23 cellular contexts compared by ENCODE assay signal in genomic region chr3:149089395-149089794, GRCh38. TPM values are rescaled to one million over a fixed set of nuclear protein-coding genes. Genes with fewer than 3 reads are reported as not detected.
A peak's percentile ranks its signal among the peaks of the same experiment; 100 is the strongest.
DNase-seq lines count a peak whose midpoint lies in the region; ATAC-seq, FAIRE-seq and TF ChIP-seq lines count a peak whose summit lies in the region.
"Had no signal": no experiment of that assay in that cellular context is flagged by ENCODE, and none has a peak within 500 bp of the region (broad histone marks: within the 10 kb centered on the region; RNA-seq: fewer than 3 reads in every experiment).

No MANE protein-coding gene starts in this region.

- peaks cover 19% of the 10 kb centered on the region for H3K79me2 ChIP-seq in K562 (ENCODE audit: control insufficient read depth, insufficient read depth, low read length)

- H3K27me3 ChIP-seq in K562 (ENCODE audit: control insufficient read depth in 2 of 2, insufficient read depth in 2 of 2, low read length in 2 of 2), result no peaks in the 10 kb centered on the region
- no peaks in the 10 kb centered on the region for H3K27me3 ChIP-seq in sigmoid colon
- H3K27me3 ChIP-seq: BLaER1 had no signal

- in situ Hi-C loops in K562 (cut with MboI), result no loop called here

- CTCF ChIA-PET in K562 (lab: Yijun Ruan, JAX; ENCODE audit: low intra/inter-chr PET ratio), result no interaction called here

- peaks cover 15% of the 10 kb centered on the region for H3K4me1 Mint-ChIP-seq in activated naive CD8-positive, alpha-beta T cell (ENCODE audit: low read depth)
- H3K4me1 Mint-ChIP-seq in activated naive CD8-positive, alpha-beta T cell treated with anti-CD3 and anti-CD28 coated beads, Interleukin-2, amount 50 U/mL, for 24 hours, result peaks cover 17% of the 10 kb centered on the region

- H3K9me3 Mint-ChIP-seq in activated naive CD8-positive, alpha-beta T cell (ENCODE audit: low read depth), result no peaks in the 10 kb centered on the region
- no peaks in the 10 kb centered on the region for H3K9me3 Mint-ChIP-seq in activated naive CD8-positive, alpha-beta T cell treated with anti-CD3 and anti-CD28 coated beads, Interleukin-2, amount 50 U/mL, for 24 hours
- H3K9me3 Mint-ChIP-seq: CD4-positive, CD25-positive, alpha-beta regulatory T cell had no signal

- TF ChIP-seq POLR2A in K562 (conservative IDR thresholded peaks at IDR 0.05) (no peak), sigmoid colon (IDR thresholded peaks at IDR 0.05) (no peak)

- H3K9me3 ChIP-seq in K562 (replicated peaks; ENCODE audit: control insufficient read depth, insufficient read depth, low read depth, low read length) (peaks cover 6% of the 10 kb centered on the region; the same call in 1 of the 2 replicates), sigmoid colon (no peaks in the 10 kb centered on the region)

- H3K36me3 Mint-ChIP-seq in activated naive CD8-positive, alpha-beta T cell, result no peaks in the 10 kb centered on the region
- no peaks in the 10 kb centered on the region for H3K36me3 Mint-ChIP-seq in activated naive CD8-positive, alpha-beta T cell treated with anti-CD3 and anti-CD28 coated beads, Interleukin-2, amount 50 U/mL, for 24 hours (ENCODE audit: low read depth)
- H3K36me3 Mint-ChIP-seq: CD4-positive, CD25-positive, alpha-beta regulatory T cell had no signal

- H3K36me3 ChIP-seq in K562 (ENCODE audit: control insufficient read depth, insufficient read depth, low read length) (0 out of 3 replicates have a peak, but pooled peaks cover 2% of the 10 kb centered on the region), sigmoid colon (no peaks in the 10 kb centered on the region)

- H3K27ac ChIP-seq in K562 (ENCODE audit: extremely low read depth, low read depth, low read length) (no peak overlapping the region), sigmoid colon (no peak overlapping the region)
- H3K27ac ChIP-seq: BLaER1, PC-9 had no signal

- H3K4me1 ChIP-seq in K562 (replicated peaks in 1 of 2; ENCODE audit: control insufficient read depth in 2 of 2, insufficient read depth in 2 of 2, low read length in 2 of 2) (peaks cover 11 to 12% of the 10 kb centered on the region in 2 experiments; a peak in 4 of 5 replicates), sigmoid colon (peaks cover 0 to 15% (median 10%) of the 10 kb centered on the region in 4 donors)

- no peak for TF ChIP-seq RAD21 in K562 (CRISPR knock-in tag; conservative IDR thresholded peaks at IDR 0.05 in 1 of 2, IDR thresholded peaks at IDR 0.05 in 1 of 2)

- peak overlapping the region; percentile 19 for H3K27ac Mint-ChIP-seq in activated naive CD8-positive, alpha-beta T cell
- no peak overlapping the region for H3K27ac Mint-ChIP-seq in activated naive CD8-positive, alpha-beta T cell treated with anti-CD3 and anti-CD28 coated beads, Interleukin-2, amount 50 U/mL, for 24 hours
- H3K27ac Mint-ChIP-seq: CD4-positive, CD25-positive, alpha-beta regulatory T cell had no signal

- 65% methylated on average over 3 of the region's 3 CpGs for WGBS in K562 (ENCODE audit: insufficient coverage, low coverage, missing lambda C conversion rate)
- 71 to 80% methylated on average over 3 of the region's 3 CpGs for WGBS in sigmoid colon, 2 donors

- H2AFZ ChIP-seq in K562 (ENCODE audit: low read depth, low read length), result no peak overlapping the region
- H2AFZ ChIP-seq: PC-9 had no signal

- no peaks in the 10 kb centered on the region for H3K9me1 ChIP-seq in K562 (ENCODE audit: control insufficient read depth, insufficient read depth, low read length)

- peaks cover 9% of the 10 kb centered on the region for H4K20me1 ChIP-seq in K562 (replicated peaks; ENCODE audit: control insufficient read depth, insufficient read depth, low read length)

- H3K9ac ChIP-seq in K562 (ENCODE audit: insufficient read depth in 1 of 2, low read depth in 2 of 2, low read length in 2 of 2), result no peak overlapping the region
- H3K9ac ChIP-seq: BLaER1 had no signal

- no peak overlapping the region for H3K4me3 Mint-ChIP-seq in activated naive CD8-positive, alpha-beta T cell
- H3K4me3 Mint-ChIP-seq in activated naive CD8-positive, alpha-beta T cell treated with anti-CD3 and anti-CD28 coated beads, Interleukin-2, amount 50 U/mL, for 24 hours, result no peak overlapping the region

- no peak overlapping the region for H3K4me3 ChIP-seq in K562
- H3K4me3 ChIP-seq in sigmoid colon, result no peak overlapping the region
- H3K4me3 ChIP-seq: BLaER1, PC-9 had no signal

- FAIRE-seq in K562 (lab: Jason Lieb, UNC), result no peak
- FAIRE-seq: HepG2 had no signal

- intact Hi-C loops in K562 (cut with micrococcal nuclease), result loop anchor here (5.0 kb wide), 1 partner anchor 97 kb away; the partner anchor contains the start of gene GYG1
- intact Hi-C loops in sigmoid colon (cut with DNase I), result loop anchor here (10.0 kb wide), 1 partner anchor 95 kb away; the partner anchor contains the start of gene GYG1

- BruUV-seq in K562 (replicated peaks; lab: Mats Ljungman, UMichigan), result no TSS peak

- no peak for ATAC-seq in activated naive CD8-positive, alpha-beta T cell treated with anti-CD3 and anti-CD28 coated beads, Interleukin-2, amount 50 U/mL, for 24 hours
- ATAC-seq in K562, result no peak
- ATAC-seq in HG03520 (IDR thresholded peaks at IDR 0.05; ENCODE audit: unreplicated experiment), result no peak
- ATAC-seq: HepG2 had no signal

- H3K4me2 ChIP-seq in K562 (ENCODE audit: insufficient read depth, low read length), result no peak overlapping the region
- H3K4me2 ChIP-seq: BLaER1, PC-9 had no signal

- TF ChIP-seq EP300 in K562 (IDR thresholded peaks at IDR 0.05; ENCODE audit: low read length), result no peak
- no peak for TF ChIP-seq EP300 in sigmoid colon (IDR thresholded peaks at IDR 0.05)

- TF ChIP-seq CTCF in K562 (IDR thresholded peaks at IDR 0.05 in 2 of 3, conservative IDR thresholded peaks at IDR 0.05 in 1 of 3; ENCODE audit: insufficient read depth in 2 of 3, low read depth in 1 of 3, low read length in 3 of 3), result no peak
- TF ChIP-seq CTCF in sigmoid colon (IDR thresholded peaks at IDR 0.05), result no peak

- POLR2A ChIA-PET in K562 (lab: Yijun Ruan, JAX), result interaction anchor here (0.5 kb wide), 1 partner anchor 17 kb away, joined by 3 read pairs; no protein-coding TSS in a partner anchor

- H3K27me3 Mint-ChIP-seq in activated naive CD8-positive, alpha-beta T cell, result no peaks in the 10 kb centered on the region
- H3K27me3 Mint-ChIP-seq in activated naive CD8-positive, alpha-beta T cell treated with anti-CD3 and anti-CD28 coated beads, Interleukin-2, amount 50 U/mL, for 24 hours, result no peaks in the 10 kb centered on the region
- H3K27me3 Mint-ChIP-seq: CD4-positive, CD25-positive, alpha-beta regulatory T cell had no signal

- no peak for DNase-seq in activated naive CD8-positive, alpha-beta T cell treated with anti-CD3 and anti-CD28 coated beads, Interleukin-2, amount 50 U/mL, for 24 hours
- DNase-seq in NCI-H526 (lab: John Stamatoyannopoulos, UW), result peak; percentile 23 to 42
- DNase-seq in K562 (ENCODE audit: extremely low read depth in 1 of 4, low spot score in 3 of 4), result no peak
- DNase-seq in retina, result peak; percentile 24
- no peak for DNase-seq in sigmoid colon
- no peak for DNase-seq in SW480 (ENCODE audit: low spot score)
- DNase-seq: CD4-positive, CD25-positive, alpha-beta regulatory T cell; DMS153; H7; KG1; MM.1S; NCI-H1694; NCI-H2081; NCI-H226; NCI-H510A treated with DMSO at 0.1 percent for 48 hours; NCI-H774; PC-9; SHP77 treated with DMSO at 0.1 percent for 48 hours had no signal

RNA-seq across cellular contexts. Expression of gene HLTF, which starts 3.1 kb away (rescaled TPM):
- total RNA-seq in K562 (2011; cell fraction: chromatin; rRNA removed; ENCODE audit: low replicate concordance), result 34.1 and 102 TPM in 2 replicates
- 12.7 and 13.9 TPM in 2 replicates for total RNA-seq in K562 (2011; cell fraction: nucleolus; rRNA removed)
- total RNA-seq in K562 (2011; cell fraction: nucleoplasm; rRNA removed), result 31.1 and 43.9 TPM in 2 replicates
- 45.9 and 52.4 TPM in 2 replicates for total RNA-seq in K562 (2014; rRNA removed)
- total RNA-seq in K562 (2014; rRNA removed; fragmentation: Illumina TruSeq; extraction: Trizol), result 82.4 and 88.6 TPM in 2 replicates
- 59.5 and 64.3 TPM in 2 replicates for total RNA-seq in K562 (2015; rRNA removed; fragmentation: Illumina TruSeq; extraction: Trizol)
- total RNA-seq in K562 (2021), result 74.4 and 76.4 TPM in 2 replicates
- 35.8 and 41.5 TPM in 2 replicates for polyA plus RNA-seq in K562 (2011; rRNA removed)
- 10.0 and 15.5 TPM in 2 replicates for polyA plus RNA-seq in K562 (2011; cell fraction: cytosol; rRNA removed)
- polyA plus RNA-seq in K562 (2011; cell fraction: nucleus; rRNA removed), result 33.1 and 38.5 TPM in 2 replicates
- 21.5 and 35.4 TPM in 2 replicates for polyA plus RNA-seq in K562 (2012)
- polyA plus RNA-seq in K562 (2014; fragmentation: Illumina TruSeq; extraction: Trizol), result 43.0 and 50.4 TPM in 2 replicates
- 10 to 100 TPM; 35.1 to 37.3 TPM for polyA plus RNA-seq in K562 (2014; fragmentation: Nextera tagmentation; extraction: Ambion mirVana)
- polyA plus RNA-seq in K562 (2014; rRNA removed), result 40.8 and 42.4 TPM in 2 replicates
- 55.0 and 66.2 TPM in 2 replicates for polyA minus RNA-seq in K562 (2011; rRNA and poly(A)+ RNA removed)
- polyA minus RNA-seq in K562 (2011; cell fraction: cytosol; rRNA and poly(A)+ RNA removed), result 23.7 and 30.4 TPM in 2 replicates
- polyA minus RNA-seq in K562 (2011; cell fraction: nucleus; rRNA and poly(A)+ RNA removed), result 29.4 and 60.6 TPM in 2 replicates
- total RNA-seq in sigmoid colon, result 10 to 100 TPM; 24.4 to 43.9 (median 29.9) TPM
- 1 to 10 TPM; 1.8 to 6.4 (median 3.5) TPM for polyA plus RNA-seq in sigmoid colon
- total RNA-seq: HT-29 had no signal

RNA-seq across cellular contexts. Expression of gene HPS3, which starts 40.0 kb away (rescaled TPM):
- total RNA-seq in K562 (2011; cell fraction: chromatin; rRNA removed; ENCODE audit: low replicate concordance), result 7.6 and 14.6 TPM in 2 replicates
- total RNA-seq in K562 (2011; cell fraction: nucleolus; rRNA removed), result 3.9 and 4.3 TPM in 2 replicates
- 6.6 and 9.9 TPM in 2 replicates for total RNA-seq in K562 (2011; cell fraction: nucleoplasm; rRNA removed)
- total RNA-seq in K562 (2014; rRNA removed) (5.2 and 5.3 TPM in 2 replicates), K562 (2014; rRNA removed; fragmentation: Illumina TruSeq; extraction: Trizol) (7.6 and 9.3 TPM in 2 replicates), K562 (2015; rRNA removed; fragmentation: Illumina TruSeq; extraction: Trizol) (9.6 and 11.3 TPM in 2 replicates), K562 (2021) (6.8 and 7.2 TPM in 2 replicates), sigmoid colon (10 to 100 TPM; 14.8 to 25.3 (median 16.4) TPM)
- polyA plus RNA-seq in K562 (2011; rRNA removed) (9.7 and 11.6 TPM in 2 replicates), K562 (2014; fragmentation: Illumina TruSeq; extraction: Trizol) (7.0 and 8.9 TPM in 2 replicates), K562 (2014; fragmentation: Nextera tagmentation; extraction: Ambion mirVana) (1 to 10 TPM; 1.2 to 2.1 TPM), K562 (2014; rRNA removed) (7.7 and 9.5 TPM in 2 replicates), sigmoid colon (10 to 100 TPM in 1 of 3 donors, 1 to 10 TPM in 2; 7.8 to 12.3 (median 8.3) TPM)
- polyA plus RNA-seq in K562 (2011; cell fraction: cytosol; rRNA removed), result 6.7 and 8.9 TPM in 2 replicates
- 5.8 and 12.1 TPM in 2 replicates for polyA plus RNA-seq in K562 (2011; cell fraction: nucleus; rRNA removed)
- polyA plus RNA-seq in K562 (2012), result 7.9 and 12.8 TPM in 2 replicates
- 12.8 and 13.9 TPM in 2 replicates for polyA minus RNA-seq in K562 (2011; rRNA and poly(A)+ RNA removed)
- polyA minus RNA-seq in K562 (2011; cell fraction: cytosol; rRNA and poly(A)+ RNA removed), result 3.9 and 5.6 TPM in 2 replicates
- polyA minus RNA-seq in K562 (2011; cell fraction: nucleus; rRNA and poly(A)+ RNA removed), result 5.9 and 13.6 TPM in 2 replicates

Comparison
In these comparisons a context has a peak if more than half of its experiments do, and no peak if none do; other contexts are left out.
1. DNase-seq: peak in NCI-H526 (2 of 2) and retina (single experiment); none in activated naive CD8-positive, alpha-beta T cell treated with anti-CD3 and anti-CD28 coated beads, Interleukin-2, amount 50 U/mL, for 24 hours (single experiment), K562 (0 of 4), sigmoid colon (single experiment) and SW480 (single experiment).